In genomic region chr17:1644493-1645206, GRCh38 we compare ENCODE assay signal across 8 cellular contexts. TPM values are rescaled to one million over a fixed set of nuclear protein-coding genes. Genes with fewer than 3 reads are reported as not detected.
A peak's percentile ranks its signal among the peaks of the same experiment; 100 is the strongest.
DNase-seq lines count a peak whose midpoint lies in the region; ATAC-seq, FAIRE-seq and TF ChIP-seq lines count a peak whose summit lies in the region.

No MANE protein-coding gene starts in this region.

- peak overlapping the region; percentile 87 for H3K4me2 ChIP-seq in PC-9

- TF ChIP-seq CTCF in GM12875 (IDR thresholded peaks at IDR 0.05; ENCODE audit: borderline replicate concordance, insufficient read depth, low read depth, low read length) (no peak), PC-9 (conservative IDR thresholded peaks at IDR 0.05) (no peak), dorsolateral prefrontal cortex (IDR thresholded peaks at IDR 0.05 in 54 of 56, conservative IDR thresholded peaks at IDR 0.05 in 2 of 56; ENCODE audit: low read depth in 1 of 56, partially characterized antibody in 56 of 56) (no peak), pancreas (IDR thresholded peaks at IDR 0.05) (no peak), A673 (conservative IDR thresholded peaks at IDR 0.05; ENCODE audit: low read depth, low read length) (no peak)

- POLR2A ChIA-PET in PC-9 (lab: Charles Lee; ENCODE audit: unreplicated experiment), result no interaction called here
- POLR2A ChIA-PET in A673 (lab: Charles Lee; ENCODE audit: low non-redundant PET), result no interaction called here

- H3K79me2 ChIP-seq in PC-9 (ENCODE audit: low read depth), result no peaks in the 10 kb centered on the region

- H2AFZ ChIP-seq in PC-9, result no peak overlapping the region

- BruUV-seq in PC-9 (replicated peaks; lab: Mats Ljungman, UMichigan), result no TSS peak
- BruUV-seq in A673 (replicated peaks; lab: Mats Ljungman, UMichigan), result no TSS peak

- no peaks in the 10 kb centered on the region for H3K9me2 ChIP-seq in PC-9 (ENCODE audit: insufficient read depth)

- no peak for ATAC-seq in pancreas
- no peak for ATAC-seq in GM21528 (IDR thresholded peaks at IDR 0.05; ENCODE audit: low FRiP score, unreplicated experiment)
- no peak for ATAC-seq in HG03135 (IDR thresholded peaks at IDR 0.05; ENCODE audit: unreplicated experiment)

- H3K4me3 ChIP-seq in GM12875 (ENCODE audit: low read depth, low read length), result peak overlapping the region; percentile 59
- H3K4me3 ChIP-seq in PC-9, result peak overlapping the region; percentile 86; the same call in 1 of the 2 replicates
- H3K4me3 ChIP-seq in dorsolateral prefrontal cortex, result peak overlapping the region in 53 of 59 donors; percentile 17 to 71 (median 53)
- H3K4me3 ChIP-seq in pancreas, result peak overlapping the region in 2 of 4 donors; percentile 25 to 54
- no peak overlapping the region for H3K4me3 ChIP-seq in A673 (ENCODE audit: low read depth, low read length, poor library complexity, severe bottlenecking)

- H3K27ac ChIP-seq in PC-9 (no peak overlapping the region), dorsolateral prefrontal cortex (peak overlapping the region in 49 of 59 donors; percentile 32 to 87 (median 70)), pancreas (peak overlapping the region in 1 of 4 donors; percentile 33), A673 (ENCODE audit: low read depth, low read length, poor library complexity, severe bottlenecking) (no peak overlapping the region)

- H4K20me1 ChIP-seq in PC-9 (ENCODE audit: insufficient read depth), result no peaks in the 10 kb centered on the region

- H3K36me3 ChIP-seq in PC-9 (ENCODE audit: low read depth) (no peaks in the 10 kb centered on the region), pancreas (no peaks in the 10 kb centered on the region), A673 (ENCODE audit: insufficient read depth, low read length, poor library complexity, severe bottlenecking) (no peaks in the 10 kb centered on the region)

- FAIRE-seq in pancreas (lab: Jason Lieb, UNC), result no peak

- peaks cover 13% of the 10 kb centered on the region for H3F3A ChIP-seq in PC-9 (ENCODE audit: insufficient read depth, low read depth)

- peaks cover 20% of the 10 kb centered on the region for H3K4me1 ChIP-seq in PC-9 (replicated peaks; ENCODE audit: insufficient read depth)
- H3K4me1 ChIP-seq in pancreas, result peaks cover 15 to 23% (median 17%) of the 10 kb centered on the region in 3 donors
- peaks cover 11% of the 10 kb centered on the region for H3K4me1 ChIP-seq in A673 (ENCODE audit: insufficient read depth, low read length, poor library complexity, severe bottlenecking)

- WGBS in pancreas, 2 donors, result 82 to 85% methylated on average over 15 of the region's 15 CpGs

- intact Hi-C loops in PC-9 (cut with micrococcal nuclease; ENCODE audit: unreplicated experiment) (loop anchor here (5.0 to 10.0 kb wide), 4 partner anchors 157 to 760 kb away; partner anchors contain the start of gene MNT), dorsolateral prefrontal cortex (cut with DNase I) (loop anchor here (5.0 kb wide), 2 partner anchors 72 to 387 kb away; no protein-coding TSS in a partner anchor), pancreas (cut with DNase I) (no loop called here), A673 (cut with micrococcal nuclease; ENCODE audit: unreplicated experiment) (no loop called here)

- H3K9me3 ChIP-seq in PC-9 (ENCODE audit: insufficient read depth, low read depth) (no peaks in the 10 kb centered on the region), pancreas (no peaks in the 10 kb centered on the region), A673 (ENCODE audit: low read depth, low read length, poor library complexity, severe bottlenecking) (no peaks in the 10 kb centered on the region)

- H3K27me3 ChIP-seq in PC-9 (ENCODE audit: insufficient read depth, low read depth) (no peaks in the 10 kb centered on the region), dorsolateral prefrontal cortex (no peaks in the 10 kb centered on the region), pancreas (no peaks in the 10 kb centered on the region), A673 (replicated peaks; ENCODE audit: insufficient read depth, low read depth, low read length, poor library complexity) (no peaks in the 10 kb centered on the region)

- CTCF ChIA-PET in PC-9 (lab: Charles Lee), result no interaction called here
- CTCF ChIA-PET in A673 (lab: Charles Lee), result no interaction called here

- DNase-seq in PC-9, result peak in 1 of 2 experiments; percentile 28
- no peak for DNase-seq in dorsolateral prefrontal cortex
- DNase-seq in pancreas, result peak in 5 of 6 donors; percentile 21 to 74 (median 37)
- no peak for DNase-seq in C1 segment of cervical spinal cord (lab: John Stamatoyannopoulos, UW)
- DNase-seq in A673 (ENCODE audit: low spot score), result no peak

RNA-seq across cellular contexts. Expression of gene SCARF1, which starts 0.9 kb away (rescaled TPM):
- total RNA-seq in PC-9 (2021) (2.2 and 2.7 TPM in 2 replicates), dorsolateral prefrontal cortex (10 to 100 TPM in 39 of 120 experiments, 1 to 10 TPM in 81; 5.1 to 21.7 (median 8.7) TPM), pancreas (1 to 10 TPM; 2.0 to 5.0 (median 3.1) TPM), A673 (2021) (0.24 TPM in 1 of 2 replicates, not detected in the other)
- 1 to 10 TPM; 8.1 to 8.6 TPM for polyA plus RNA-seq in pancreas

RNA-seq across cellular contexts. Expression of gene RILP, which starts 5.0 kb away (rescaled TPM):
- 9.6 and 11.5 TPM in 2 replicates for total RNA-seq in PC-9 (2021)
- 10 to 100 TPM in 111 of 120 experiments, 1 to 10 TPM in 9; 5.3 to 27.4 (median 14.8) TPM for total RNA-seq in dorsolateral prefrontal cortex
- total RNA-seq in pancreas, result 1 to 10 TPM; 6.6 to 9.0 (median 7.8) TPM
- 10 to 100 TPM; 13.7 to 14.4 TPM for polyA plus RNA-seq in pancreas
- total RNA-seq in A673 (2021), result 0.73 and 1.6 TPM in 2 replicates

RNA-seq across cellular contexts. Expression of gene SLC43A2, which starts 16.0 kb away (rescaled TPM):
- total RNA-seq in PC-9 (2021) (6.8 and 9.3 TPM in 2 replicates), dorsolateral prefrontal cortex (10 to 100 TPM; 27.7 to 80.6 (median 45.9) TPM), pancreas (10 to 100 TPM in 3 of 6 donors, 1 to 10 TPM in 3; 2.6 to 14.5 (median 7.3) TPM), A673 (2021) (0.06 and 1.2 TPM in 2 replicates)
- polyA plus RNA-seq in pancreas, result 10 to 100 TPM in 1 of 2 donors, 1 to 10 TPM in 1; 9.7 to 10.1 TPM

RNA-seq across cellular contexts. Expression of gene PRPF8, which starts 40.0 kb away (rescaled TPM):
- total RNA-seq in PC-9 (2021) (437 and 496 TPM in 2 replicates), dorsolateral prefrontal cortex (100 to 1,000 TPM; 220 to 305 (median 265) TPM), pancreas (100 to 1,000 TPM in 3 of 6 donors, 10 to 100 TPM in 3; 88.8 to 129 (median 100.0) TPM), A673 (2021) (439 and 450 TPM in 2 replicates)
- 10 to 100 TPM; 78.9 to 93.1 TPM for polyA plus RNA-seq in pancreas

Comparison
In these comparisons a context has a peak if more than half of its experiments do, and no peak if none do; other contexts are left out.
1. DNase-seq: peak in pancreas (5 of 6); none in dorsolateral prefrontal cortex (0 of 10), C1 segment of cervical spinal cord (0 of 14) and A673 (single experiment).
2. H3K27ac ChIP-seq: peak in dorsolateral prefrontal cortex (49 of 59); none in PC-9 (single experiment) and A673 (single experiment).
3. intact Hi-C loops: an anchor here in PC-9 (5.0 to 10.0 kb wide) and dorsolateral prefrontal cortex (5.0 kb wide); none called in pancreas and A673.